ENCODE assay signal across 8 cellular contexts in genomic region chr20:57399587-57400261, GRCh38. TPM values are rescaled to one million over a fixed set of nuclear protein-coding genes. Genes with fewer than 3 reads are reported as not detected.
DNase-seq lines count a peak whose midpoint lies in the region; ATAC-seq and TF ChIP-seq lines count a peak whose summit lies in the region.

No MANE protein-coding gene starts in this region.

- H3K9ac ChIP-seq in OCI-LY1 (ENCODE audit: low read length) (peak overlapping the region; percentile 89), skeletal muscle tissue (ENCODE audit: low read depth in 1 of 3, low read length in 3 of 3) (peak overlapping the region; percentile 10 to 98 (median 82))

- H3K27me3 ChIP-seq in OCI-LY1 (ENCODE audit: insufficient read depth, low read length) (no peaks in the 10 kb centered on the region), skeletal muscle tissue (ENCODE audit: control insufficient read depth in 3 of 3, insufficient read depth in 3 of 3, low read length in 3 of 3) (no peaks in the 10 kb centered on the region), upper lobe of right lung (no peaks in the 10 kb centered on the region)

- H4K20me1 ChIP-seq in OCI-LY1 (ENCODE audit: insufficient read depth, low read length): no peaks in the 10 kb centered on the region

- H3K4me3 ChIP-seq in OCI-LY1 (ENCODE audit: low read depth, low read length, poor library complexity, severe bottlenecking) (peak overlapping the region; percentile 74), skeletal muscle tissue (ENCODE audit: low read length in 3 of 3) (peak overlapping the region in 2 of 3 donors; percentile 23 to 58), upper lobe of right lung (no peak overlapping the region)

- DNase-seq in COLO668 (lab: John Stamatoyannopoulos, UW; ENCODE audit: unreplicated experiment) (peak; percentile 38), midbrain (lab: John Stamatoyannopoulos, UW) (no peak), pons (ENCODE audit: low spot score) (no peak), upper lobe of right lung (no peak)
- peak; percentile 24 for DNase-seq in effector CD8-positive, alpha-beta T cell (lab: John Stamatoyannopoulos, UW)

- H3F3A ChIP-seq in OCI-LY1 (ENCODE audit: insufficient read depth, low read length): peaks cover 12% of the 10 kb centered on the region; the same call in 1 of the 2 replicates

- H3K36me3 ChIP-seq in OCI-LY1 (ENCODE audit: insufficient read depth, low read length): peaks cover 95% of the 10 kb centered on the region
- H3K36me3 ChIP-seq in skeletal muscle tissue (ENCODE audit: control insufficient read depth in 3 of 3, insufficient read depth in 3 of 3, low read length in 3 of 3): peaks cover 35 to 45% (median 40%) of the 10 kb centered on the region in 3 donors
- H3K36me3 ChIP-seq in upper lobe of right lung: peaks cover 23% of the 10 kb centered on the region

- peak; percentile 25 for ATAC-seq in GM19468 (IDR thresholded peaks at IDR 0.05; ENCODE audit: extremely low read depth, unreplicated experiment)
- ATAC-seq in upper lobe of right lung: no peak

- H2AFZ ChIP-seq in OCI-LY1 (ENCODE audit: low read length): no peak overlapping the region

- H3K27ac ChIP-seq in OCI-LY1 (ENCODE audit: low read depth, low read length, poor library complexity, severe bottlenecking) (peak overlapping the region; percentile 97), skeletal muscle tissue (ENCODE audit: low read depth, low read length) (peak overlapping the region; percentile 90), upper lobe of right lung (no peak overlapping the region)

- H3K9me3 ChIP-seq in OCI-LY1 (ENCODE audit: low read length) (no peaks in the 10 kb centered on the region), skeletal muscle tissue (ENCODE audit: control insufficient read depth in 3 of 3, low read length in 3 of 3) (no peaks in the 10 kb centered on the region), upper lobe of right lung (no peaks in the 10 kb centered on the region)

- H3K79me2 ChIP-seq in OCI-LY1 (ENCODE audit: insufficient read depth, low read length): peaks cover 13% of the 10 kb centered on the region

- TF ChIP-seq CTCF in OCI-LY1 (IDR thresholded peaks at IDR 0.05; ENCODE audit: low read length): no peak
- TF ChIP-seq CTCF in upper lobe of right lung (IDR thresholded peaks at IDR 0.05): no peak

- peak overlapping the region; percentile 95 for H3K4me2 ChIP-seq in OCI-LY1 (ENCODE audit: low read length)

- H3K9me2 ChIP-seq in OCI-LY1 (ENCODE audit: low read depth, low read length): no peaks in the 10 kb centered on the region

- intact Hi-C loops in upper lobe of right lung (cut with DNase I): no loop called here

- H3K4me1 ChIP-seq in OCI-LY1 (ENCODE audit: insufficient read depth, low read length, severe bottlenecking): peaks cover 70% of the 10 kb centered on the region
- peaks cover 73 to 98% (median 94%) of the 10 kb centered on the region in 3 donors for H3K4me1 ChIP-seq in skeletal muscle tissue (ENCODE audit: control insufficient read depth in 3 of 3, insufficient read depth in 3 of 3, low read length in 3 of 3)
- peaks cover 35% of the 10 kb centered on the region for H3K4me1 ChIP-seq in upper lobe of right lung

RNA-seq across cellular contexts. Expression of gene RBM38, which starts 8.5 kb away (rescaled TPM):
- 60.0 TPM for total RNA-seq in skeletal muscle tissue
- 13.4 TPM for total RNA-seq in upper lobe of right lung

RNA-seq across cellular contexts. Expression of gene RAE1, which starts 48.7 kb away (rescaled TPM):
- 18.3 TPM for total RNA-seq in skeletal muscle tissue
- 14.9 TPM for total RNA-seq in upper lobe of right lung

Comparison
In these comparisons a context has a peak if more than half of its experiments do, and no peak if none do; other contexts are left out.
1. DNase-seq: peak in COLO668 (single experiment) and effector CD8-positive, alpha-beta T cell (single experiment); none in midbrain (single experiment), pons (single experiment) and upper lobe of right lung (single experiment).